27 cellular contexts compared by ENCODE assay signal in genomic region chr12:68148261-68148951, GRCh38. TPM values are rescaled to one million over a fixed set of nuclear protein-coding genes. Genes with fewer than 3 reads are reported as not detected.
"Had no signal": no experiment of that assay in that cellular context is flagged by ENCODE, and none has a peak within 500 bp of the region (broad histone marks: within the 10 kb centered on the region; RNA-seq: fewer than 3 reads in every experiment).

No MANE protein-coding gene starts in this region.

- H3K36me3 Mint-ChIP-seq: activated CD4-positive, alpha-beta memory T cell treated with anti-CD3 and anti-CD28 coated beads for 36 hours had no signal

- H3K27me3 Mint-ChIP-seq: activated CD4-positive, alpha-beta memory T cell treated with anti-CD3 and anti-CD28 coated beads for 36 hours; activated naive CD8-positive, alpha-beta T cell treated with anti-CD3 and anti-CD28 coated beads, Interleukin-2, amount 10 ng/mL, durations not matched to agents 7 days and 5 days; T-helper 17 cell had no signal

- H3K9me3 Mint-ChIP-seq: activated CD4-positive, alpha-beta memory T cell treated with anti-CD3 and anti-CD28 coated beads for 36 hours; activated CD4-positive, alpha-beta T cell treated with anti-CD3 and anti-CD28 coated beads, Interleukin-2, amount 10 ng/mL, durations not matched to agents 7 days and 5 days; activated T-helper 2 cell treated with anti-CD3 and anti-CD28 coated beads, Interferon-gamma antibody, Interleukin-2, Interleukin-4, amounts not matched to agents 10 μg/mL and 5 μg/mL and 100 μg/mL, durations not matched to agents 14 hours and 24 hours and 36 hours had no signal

- H3K4me3 ChIP-seq: adrenal gland had no signal

- FAIRE-seq: TTC549 had no signal

- H3K27ac ChIP-seq: adrenal gland had no signal

- H3K36me3 ChIP-seq: adrenal gland had no signal

- H3K27me3 ChIP-seq: adrenal gland had no signal

- H3K4me1 ChIP-seq: adrenal gland had no signal

- H3K4me3 Mint-ChIP-seq: activated CD4-positive, alpha-beta memory T cell treated with anti-CD3 and anti-CD28 coated beads for 36 hours; activated CD4-positive, alpha-beta T cell treated with anti-CD3 and anti-CD28 coated beads, Interleukin-2, amount 10 ng/mL, durations not matched to agents 7 days and 5 days; activated naive CD8-positive, alpha-beta T cell treated with anti-CD3 and anti-CD28 coated beads, Interleukin-2, amount 10 ng/mL, durations not matched to agents 7 days and 5 days; activated T-cell treated with anti-CD3 and anti-CD28 coated beads, Interleukin-2, amount 50 U/mL, for 72 hours; T-helper 17 cell had no signal

- H3K27ac Mint-ChIP-seq: activated CD4-positive, alpha-beta memory T cell treated with anti-CD3 and anti-CD28 coated beads for 36 hours; activated CD4-positive, alpha-beta T cell treated with anti-CD3 and anti-CD28 coated beads, Interleukin-2, amount 10 ng/mL, durations not matched to agents 7 days and 5 days; activated naive CD8-positive, alpha-beta T cell treated with anti-CD3 and anti-CD28 coated beads, Interleukin-2, amount 10 ng/mL, durations not matched to agents 7 days and 5 days; activated T-cell treated with anti-CD3 and anti-CD28 coated beads, Interleukin-2, amount 50 U/mL, for 72 hours; activated T-helper 2 cell treated with anti-CD3 and anti-CD28 coated beads, Interferon-gamma antibody, Interleukin-2, Interleukin-4, amounts not matched to agents 10 μg/mL and 5 μg/mL and 100 μg/mL, durations not matched to agents 14 hours and 24 hours and 36 hours; T-helper 17 cell had no signal

- ATAC-seq: activated T-cell treated with anti-CD3 and anti-CD28 coated beads, Interleukin-2, amount 50 U/mL, for 72 hours; PC-3; T-helper 17 cell had no signal

- H3K9me3 ChIP-seq: adrenal gland had no signal

- H3K4me1 Mint-ChIP-seq: T-helper 17 cell had no signal

- DNase-seq: activated CD4-positive, alpha-beta memory T cell treated with anti-CD3 and anti-CD28 coated beads for 36 hours; activated CD4-positive, alpha-beta T cell treated with anti-CD3 and anti-CD28 coated beads, Interleukin-2, amount 10 ng/mL, durations not matched to agents 7 days and 5 days; activated CD4-positive, CD25-positive, alpha-beta regulatory T cell; activated CD8-positive, alpha-beta memory T cell treated with anti-CD3 and anti-CD28 coated beads for 24 hours; activated gamma-delta T cell treated with Interleukin-2 at 50 U/mL for 16 hours; activated naive CD4-positive, alpha-beta T cell treated with anti-CD3 and anti-CD28 coated beads, Interleukin-2, amount 50 U/mL, for 16 hours; activated naive CD8-positive, alpha-beta T cell treated with anti-CD3 and anti-CD28 coated beads, Interleukin-2, amount 10 ng/mL, durations not matched to agents 7 days and 5 days; activated T-cell treated with anti-CD3 and anti-CD28 coated beads, Interleukin-2, amount 50 U/mL, for 72 hours; adrenal gland; anterior cingulate cortex; caudate nucleus; KG1; NCI-H1048; NCI-H1417; NCI-H1930; NCI-H345; NCI-H510A; NCI-H526 treated with DMSO at 0.1 percent for 48 hours; PC-3; SHP77 treated with DMSO at 0.1 percent for 48 hours; T-helper 17 cell; T-helper 9 cell had no signal

RNA-seq across cellular contexts. Expression of gene IFNG, which starts 11.1 kb away (rescaled TPM):
- total RNA-seq: chondrocyte, LHCN-M2, M059J, PC-3 had no signal
